Comparison of ENCODE assay signal across 12 cellular contexts in genomic region chr3:113276581-113277080, GRCh38.
DNase-seq lines count a peak whose midpoint lies in the region; ATAC-seq and TF ChIP-seq lines count a peak whose summit lies in the region.
"Had no signal": no experiment of that assay in that cellular context is flagged by ENCODE, and none has a peak within 500 bp of the region (broad histone marks: within the 10 kb centered on the region; RNA-seq: fewer than 3 reads in every experiment).

No MANE protein-coding gene starts in this region.

- H3K27ac ChIP-seq in heart left ventricle (peak overlapping the region; percentile 18 to 86 (median 74)), esophagus (ENCODE audit: low read depth in 2 of 2, low read length in 1 of 2) (peak overlapping the region; percentile 73 to 79), neural progenitor cell (peak overlapping the region; percentile 80)

- H2AFZ ChIP-seq in neural progenitor cell (replicated peaks) = no peak overlapping the region

- H3K27me3 ChIP-seq in heart left ventricle (no peaks in the 10 kb centered on the region), esophagus (ENCODE audit: control insufficient read depth in 1 of 2, insufficient read depth in 2 of 2, low read length in 2 of 2) (no peaks in the 10 kb centered on the region), neural progenitor cell (no peaks in the 10 kb centered on the region), BE2C (no peaks in the 10 kb centered on the region)

- peaks cover 18% of the 10 kb centered on the region for H4K20me1 ChIP-seq in neural progenitor cell (ENCODE audit: low read depth)

- H3K9me3 ChIP-seq in heart left ventricle = no peaks in the 10 kb centered on the region
- no peaks in the 10 kb centered on the region for H3K9me3 ChIP-seq in esophagus (ENCODE audit: control insufficient read depth in 2 of 2, insufficient read depth in 1 of 2, low read depth in 1 of 2, low read length in 1 of 2)
- no peaks in the 10 kb centered on the region for H3K9me3 ChIP-seq in neural progenitor cell (ENCODE audit: low read depth)
- H3K9me3 ChIP-seq in BE2C = no peaks in the 10 kb centered on the region

- intact Hi-C loops in heart left ventricle (cut with DNase I) (loop anchor here in 2 of 10 donors (5.0 kb wide), 2 partner anchors 64 to 124 kb away; partner anchors contain the start of gene BOC (in 1 of the 2)), cardiac septum (cut with DNase I) (no loop called here), left colon (cut with DNase I, micrococcal nuclease) (loop anchor here in 1 of 2 donors (5.0 kb wide), 1 partner anchor 129 kb away; no protein-coding TSS in a partner anchor)

- peaks cover 0 to 27% (median 5%) of the 10 kb centered on the region in 12 donors for H3K4me1 ChIP-seq in heart left ventricle
- H3K4me1 ChIP-seq in esophagus (ENCODE audit: control insufficient read depth in 2 of 2, insufficient read depth in 2 of 2, low read length in 1 of 2) = peaks cover 0 to 6% of the 10 kb centered on the region in 2 donors
- H3K4me1 ChIP-seq in neural progenitor cell = peaks cover 32% of the 10 kb centered on the region
- H3K4me1 ChIP-seq in BE2C = peaks cover 7% of the 10 kb centered on the region

- peak overlapping the region; percentile 62 for H3K4me3 Mint-ChIP-seq in neural progenitor cell

- H3F3A ChIP-seq in neural progenitor cell (ENCODE audit: low read depth) = peaks cover 28% of the 10 kb centered on the region

- TF ChIP-seq POLR2A in heart left ventricle (IDR thresholded peaks at IDR 0.05) = no peak

- peaks cover 58% of the 10 kb centered on the region for H3K4me1 Mint-ChIP-seq in neural progenitor cell

- TF ChIP-seq CTCF in heart left ventricle (IDR thresholded peaks at IDR 0.05) = no peak
- TF ChIP-seq CTCF in neural progenitor cell (IDR thresholded peaks at IDR 0.05) = no peak
- TF ChIP-seq CTCF in BE2C (IDR thresholded peaks at IDR 0.05; ENCODE audit: low read depth, low read length) = no peak

- peak overlapping the region; percentile 99 for H3K27ac Mint-ChIP-seq in neural progenitor cell

- H3K36me3 Mint-ChIP-seq in neural progenitor cell = peaks cover 77% of the 10 kb centered on the region

- peak overlapping the region; percentile 67 for H3K4me2 ChIP-seq in neural progenitor cell

- no peaks in the 10 kb centered on the region for H3K79me2 ChIP-seq in neural progenitor cell (ENCODE audit: low read depth)

- H3K36me3 ChIP-seq in heart left ventricle = peaks cover 0 to 78% (median 10%) of the 10 kb centered on the region in 9 donors
- H3K36me3 ChIP-seq in esophagus (ENCODE audit: control insufficient read depth in 2 of 2, insufficient read depth in 2 of 2, low read length in 1 of 2) = peaks cover 0 to 39% of the 10 kb centered on the region in 2 donors
- peaks cover 11% of the 10 kb centered on the region for H3K36me3 ChIP-seq in neural progenitor cell
- H3K36me3 ChIP-seq in BE2C = no peaks in the 10 kb centered on the region

- H3K4me3 ChIP-seq in heart left ventricle (peak overlapping the region in 9 of 12 donors; percentile 2 to 43 (median 35)), esophagus (ENCODE audit: low read depth in 1 of 2, low read length in 2 of 2) (no peak overlapping the region), neural progenitor cell (no peak overlapping the region), BE2C (ENCODE audit: low read depth, low read length) (no peak overlapping the region)

- H3K27me3 Mint-ChIP-seq in neural progenitor cell (ENCODE audit: insufficient read depth, low read depth) = peaks cover 14% of the 10 kb centered on the region

- ATAC-seq in heart left ventricle (peak in 1 of 4 donors; percentile 3), left colon (no peak)

- no peaks in the 10 kb centered on the region for H3K9me3 Mint-ChIP-seq in neural progenitor cell

- no peak overlapping the region for H3K9ac ChIP-seq in neural progenitor cell

- DNase-seq in heart left ventricle = no peak
- DNase-seq in cardiac septum (ENCODE audit: low spot score) = no peak
- DNase-seq in neural progenitor cell (ENCODE audit: low spot score) = no peak
- no peak for DNase-seq in left colon
- no peak for DNase-seq in D341Med (ENCODE audit: low spot score)
- no peak for DNase-seq in BE2C
- no peak for DNase-seq in epidermal melanocyte (ENCODE audit: insufficient read length, low spot score)
- DNase-seq: activated CD4-positive, alpha-beta T cell treated with anti-CD3 and anti-CD28 coated beads for 4 hours; H7; NCI-H446 treated with DMSO at 0.1 percent for 48 hours; stimulated activated CD4-positive, alpha-beta T cell treated with anti-CD3 and anti-CD28 coated beads, Interleukin-4, amount 100 ng/mL, for 24 hours had no signal

- 65 to 71% (median 71%) methylated on average over 7 of the region's 7 CpGs for WGBS in heart left ventricle, 4 donors
- 51 to 59% methylated on average over 7 of the region's 7 CpGs for WGBS in esophagus, 2 donors

Comparison
In these comparisons a context has a peak if more than half of its experiments do, and no peak if none do; other contexts are left out.
1. H3K4me3 ChIP-seq: peak in heart left ventricle (9 of 12); none in esophagus (0 of 2), neural progenitor cell (single experiment) and BE2C (single experiment).
2. Peak in every context shown above with its lines, with median percentiles within 50 percentile points of each other: H3K27ac ChIP-seq.